ENCODE assay signal across 13 cellular contexts in genomic region chr15:40306371-40306770, GRCh38. TPM values are rescaled to one million over a fixed set of nuclear protein-coding genes. Genes with fewer than 3 reads are reported as not detected.
DNase-seq lines count a peak whose midpoint lies in the region; TF ChIP-seq lines count a peak whose summit lies in the region.
"Had no signal": no experiment of that assay in that cellular context is flagged by ENCODE, and none has a peak within 500 bp of the region (broad histone marks: within the 10 kb centered on the region; RNA-seq: fewer than 3 reads in every experiment).

No MANE protein-coding gene starts in this region.

- no peak for TF ChIP-seq CTCF in DOHH2 (IDR thresholded peaks at IDR 0.05; ENCODE audit: low read depth, low read length, poor library complexity, severe bottlenecking)

- H3K27me3 ChIP-seq in DOHH2 (ENCODE audit: control insufficient read depth, low read length) = peaks cover 8% of the 10 kb centered on the region; the same call in 1 of the 2 replicates
- no peaks in the 10 kb centered on the region for H3K27me3 ChIP-seq in muscle layer of duodenum (ENCODE audit: low read depth, low read length)

- peak overlapping the region; percentile 98 for H3K27ac Mint-ChIP-seq in activated T-helper 1 cell treated with anti-CD3 and anti-CD28 coated beads, Interleukin-12 subunit alpha, Interleukin-12 subunit beta, Interleukin-2, Interleukin-4 antibody, amounts not matched to agents 30 ng/mL and 10 ng/mL and 1 ng/mL, durations not matched to agents 14 hours and 24 hours and 36 hours

- DNase-seq in AML-193 (lab: John Stamatoyannopoulos, UW) = peak; percentile 32 to 34
- DNase-seq in activated T-helper 1 cell treated with anti-CD3 and anti-CD28 coated beads, Interleukin-12 subunit alpha, Interleukin-12 subunit beta, Interleukin-2, Interleukin-4 antibody, amounts not matched to agents 30 ng/mL and 10 ng/mL and 1 ng/mL, durations not matched to agents 14 hours and 24 hours and 36 hours (ENCODE audit: low spot score) = no peak
- no peak for DNase-seq in inferior parietal cortex (ENCODE audit: extremely low spot score)
- no peak for DNase-seq in NCI-H748 (lab: John Stamatoyannopoulos, UW; ENCODE audit: unreplicated experiment)
- no peak for DNase-seq in KG1 (lab: John Stamatoyannopoulos, UW)
- DNase-seq in stimulated activated CD8-positive, alpha-beta memory T cell treated with anti-CD3 and anti-CD28 coated beads, Interleukin-4, amount 100 ng/mL, for 48 hours = no peak
- DNase-seq: dermis blood vessel endothelial cell, NCI-H526, SW 1271 had no signal

- intact Hi-C loops in activated T-helper 1 cell treated with anti-CD3 and anti-CD28 coated beads, Interleukin-12 subunit alpha, Interleukin-12 subunit beta, Interleukin-2, Interleukin-4 antibody, amounts not matched to agents 30 ng/mL and 10 ng/mL and 1 ng/mL, durations not matched to agents 14 hours and 24 hours and 36 hours (cut with micrococcal nuclease) = no loop called here

- H3K36me3 ChIP-seq in DOHH2 (ENCODE audit: control insufficient read depth, low read length) = no peaks in the 10 kb centered on the region
- H3K36me3 ChIP-seq in muscle layer of duodenum (ENCODE audit: control insufficient read depth in 1 of 2, insufficient read depth in 2 of 2, low read length in 2 of 2) = no peaks in the 10 kb centered on the region

- no peaks in the 10 kb centered on the region for H3K9me3 Mint-ChIP-seq in activated T-helper 1 cell treated with anti-CD3 and anti-CD28 coated beads, Interleukin-12 subunit alpha, Interleukin-12 subunit beta, Interleukin-2, Interleukin-4 antibody, amounts not matched to agents 30 ng/mL and 10 ng/mL and 1 ng/mL, durations not matched to agents 14 hours and 24 hours and 36 hours

- H3K27ac ChIP-seq in DOHH2 (ENCODE audit: low read depth, low read length) = no peak overlapping the region
- H3K27ac ChIP-seq in muscle layer of duodenum (ENCODE audit: low read length) = peak overlapping the region; percentile 16

- peak overlapping the region; percentile 73 for H3K4me2 ChIP-seq in DOHH2 (ENCODE audit: low read length)

- H3K9me3 ChIP-seq in DOHH2 (ENCODE audit: control insufficient read depth, insufficient read depth, low read length) (no peaks in the 10 kb centered on the region), muscle layer of duodenum (ENCODE audit: control insufficient read depth in 1 of 2, low read length in 2 of 2) (no peaks in the 10 kb centered on the region)

- no peaks in the 10 kb centered on the region for H3K79me2 ChIP-seq in DOHH2 (ENCODE audit: control insufficient read depth, low read length)

- H3K36me3 Mint-ChIP-seq in activated T-helper 1 cell treated with anti-CD3 and anti-CD28 coated beads, Interleukin-12 subunit alpha, Interleukin-12 subunit beta, Interleukin-2, Interleukin-4 antibody, amounts not matched to agents 30 ng/mL and 10 ng/mL and 1 ng/mL, durations not matched to agents 14 hours and 24 hours and 36 hours (ENCODE audit: low read depth) = peaks cover 15% of the 10 kb centered on the region

- no peaks in the 10 kb centered on the region for H3F3A ChIP-seq in DOHH2 (ENCODE audit: control insufficient read depth, insufficient read depth)

- H3K4me1 Mint-ChIP-seq in activated T-helper 1 cell treated with anti-CD3 and anti-CD28 coated beads, Interleukin-12 subunit alpha, Interleukin-12 subunit beta, Interleukin-2, Interleukin-4 antibody, amounts not matched to agents 30 ng/mL and 10 ng/mL and 1 ng/mL, durations not matched to agents 14 hours and 24 hours and 36 hours (ENCODE audit: low read depth) = peaks cover 37% of the 10 kb centered on the region

- H3K4me3 ChIP-seq in DOHH2 (ENCODE audit: low read length) (peak overlapping the region; percentile 73; the same call in 1 of the 2 replicates), muscle layer of duodenum (ENCODE audit: low read depth in 1 of 2, low read length in 2 of 2) (peak overlapping the region; percentile 50 to 55)

- H3K27me3 Mint-ChIP-seq in activated T-helper 1 cell treated with anti-CD3 and anti-CD28 coated beads, Interleukin-12 subunit alpha, Interleukin-12 subunit beta, Interleukin-2, Interleukin-4 antibody, amounts not matched to agents 30 ng/mL and 10 ng/mL and 1 ng/mL, durations not matched to agents 14 hours and 24 hours and 36 hours (ENCODE audit: insufficient read depth) = peaks cover 8% of the 10 kb centered on the region

- H3K4me1 ChIP-seq in DOHH2 (ENCODE audit: control insufficient read depth, low read length) = peaks cover 32% of the 10 kb centered on the region
- peaks cover 0 to 11% of the 10 kb centered on the region in 2 donors for H3K4me1 ChIP-seq in muscle layer of duodenum (ENCODE audit: control insufficient read depth in 1 of 2, insufficient read depth in 2 of 2, low read length in 2 of 2)

- H3K4me3 Mint-ChIP-seq in activated T-helper 1 cell treated with anti-CD3 and anti-CD28 coated beads, Interleukin-12 subunit alpha, Interleukin-12 subunit beta, Interleukin-2, Interleukin-4 antibody, amounts not matched to agents 30 ng/mL and 10 ng/mL and 1 ng/mL, durations not matched to agents 14 hours and 24 hours and 36 hours = peak overlapping the region; percentile 92

- no peaks in the 10 kb centered on the region for H3K9me2 ChIP-seq in DOHH2 (replicated peaks; ENCODE audit: control insufficient read depth, low read length)

- no peaks in the 10 kb centered on the region for H4K20me1 ChIP-seq in DOHH2 (ENCODE audit: control insufficient read depth, insufficient read depth, low read depth, low read length)

RNA-seq across cellular contexts. Expression of gene PLCB2, which starts 1.4 kb away (rescaled TPM):
- total RNA-seq in activated T-helper 1 cell treated with anti-CD3 and anti-CD28 coated beads, Interleukin-12 subunit alpha, Interleukin-12 subunit beta, Interleukin-2, Interleukin-4 antibody, amounts not matched to agents 30 ng/mL and 10 ng/mL and 1 ng/mL, durations not matched to agents 14 hours and 24 hours and 36 hours = 88.5 and 89.0 TPM in 2 replicates

RNA-seq across cellular contexts. Expression of gene INAFM2, which starts 17.1 kb away (rescaled TPM):
- total RNA-seq in activated T-helper 1 cell treated with anti-CD3 and anti-CD28 coated beads, Interleukin-12 subunit alpha, Interleukin-12 subunit beta, Interleukin-2, Interleukin-4 antibody, amounts not matched to agents 30 ng/mL and 10 ng/mL and 1 ng/mL, durations not matched to agents 14 hours and 24 hours and 36 hours = 19.2 and 25.1 TPM in 2 replicates

RNA-seq across cellular contexts. Expression of gene ANKRD63, which starts 23.5 kb away (rescaled TPM):
- not detected in 2 replicates for total RNA-seq in activated T-helper 1 cell treated with anti-CD3 and anti-CD28 coated beads, Interleukin-12 subunit alpha, Interleukin-12 subunit beta, Interleukin-2, Interleukin-4 antibody, amounts not matched to agents 30 ng/mL and 10 ng/mL and 1 ng/mL, durations not matched to agents 14 hours and 24 hours and 36 hours
- total RNA-seq: dermis blood vessel endothelial cell, LHCN-M2, subcutaneous adipose tissue had no signal

RNA-seq across cellular contexts. Expression of gene CCDC9B, which starts 34.4 kb away (rescaled TPM):
- total RNA-seq in activated T-helper 1 cell treated with anti-CD3 and anti-CD28 coated beads, Interleukin-12 subunit alpha, Interleukin-12 subunit beta, Interleukin-2, Interleukin-4 antibody, amounts not matched to agents 30 ng/mL and 10 ng/mL and 1 ng/mL, durations not matched to agents 14 hours and 24 hours and 36 hours = 0.21 and 0.24 TPM in 2 replicates

RNA-seq across cellular contexts. Expression of gene PHGR1, which starts 44.5 kb away (rescaled TPM):
- total RNA-seq in activated T-helper 1 cell treated with anti-CD3 and anti-CD28 coated beads, Interleukin-12 subunit alpha, Interleukin-12 subunit beta, Interleukin-2, Interleukin-4 antibody, amounts not matched to agents 30 ng/mL and 10 ng/mL and 1 ng/mL, durations not matched to agents 14 hours and 24 hours and 36 hours = not detected in 2 replicates
- total RNA-seq: dermis blood vessel endothelial cell, LHCN-M2 had no signal

Comparison
In these comparisons a context has a peak if more than half of its experiments do, and no peak if none do; other contexts are left out.
1. DNase-seq: peak in AML-193 (2 of 2); none in activated T-helper 1 cell treated with anti-CD3 and anti-CD28 coated beads, Interleukin-12 subunit alpha, Interleukin-12 subunit beta, Interleukin-2, Interleukin-4 antibody, amounts not matched to agents 30 ng/mL and 10 ng/mL and 1 ng/mL, durations not matched to agents 14 hours and 24 hours and 36 hours (single experiment), inferior parietal cortex (single experiment), NCI-H748 (single experiment), KG1 (single experiment) and stimulated activated CD8-positive, alpha-beta memory T cell treated with anti-CD3 and anti-CD28 coated beads, Interleukin-4, amount 100 ng/mL, for 48 hours (single experiment).